ENCODE assay signal across 1 cellular context in the genomic region with DNA sequence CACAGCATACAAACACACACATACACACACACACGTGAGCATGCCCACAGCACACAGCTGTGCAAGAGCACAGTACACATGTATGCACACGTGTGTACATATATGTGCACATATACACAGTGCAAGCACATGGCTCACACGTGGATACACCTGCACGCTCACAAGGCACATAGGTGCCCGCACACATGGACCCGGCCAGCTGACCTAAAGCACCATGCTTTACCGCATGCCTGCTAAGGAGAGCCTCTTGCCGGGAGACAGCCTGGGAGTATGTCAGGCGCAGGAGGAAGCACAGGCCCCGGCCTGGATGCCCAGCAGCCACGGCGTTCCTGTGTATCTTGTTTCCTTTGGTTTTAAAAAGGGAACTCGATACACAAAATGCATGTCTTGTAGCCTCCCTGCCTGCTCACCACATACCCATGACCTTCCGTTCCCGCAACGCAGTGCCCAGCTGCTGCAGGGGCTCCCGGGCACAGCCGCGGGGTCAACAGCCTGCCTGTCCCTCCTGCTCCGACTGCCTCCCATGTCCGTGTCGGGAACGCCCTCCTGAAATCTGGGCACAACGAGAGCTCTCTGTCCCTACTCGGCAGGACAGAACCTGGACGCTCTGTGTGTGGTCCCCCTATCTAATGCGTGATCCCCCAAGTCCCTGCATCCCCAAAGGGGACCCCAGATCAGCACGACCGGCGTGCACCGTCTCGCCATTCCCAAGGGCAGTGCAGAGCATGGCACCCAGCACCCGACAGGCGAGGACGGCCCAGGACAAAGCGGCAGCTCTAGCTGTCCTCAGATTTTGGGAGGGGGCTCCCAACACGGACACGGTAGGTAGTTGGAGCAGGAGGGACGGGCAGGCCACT.
TF ChIP-seq lines count a peak whose summit lies in the region.

No MANE protein-coding gene starts in this region.

TF ChIP-seq in HepG2, 621 proteins besides CTCF, POLR2A, EP300 and RAD21 (continued from another document):
- TF ChIP-seq, protein P1, sequence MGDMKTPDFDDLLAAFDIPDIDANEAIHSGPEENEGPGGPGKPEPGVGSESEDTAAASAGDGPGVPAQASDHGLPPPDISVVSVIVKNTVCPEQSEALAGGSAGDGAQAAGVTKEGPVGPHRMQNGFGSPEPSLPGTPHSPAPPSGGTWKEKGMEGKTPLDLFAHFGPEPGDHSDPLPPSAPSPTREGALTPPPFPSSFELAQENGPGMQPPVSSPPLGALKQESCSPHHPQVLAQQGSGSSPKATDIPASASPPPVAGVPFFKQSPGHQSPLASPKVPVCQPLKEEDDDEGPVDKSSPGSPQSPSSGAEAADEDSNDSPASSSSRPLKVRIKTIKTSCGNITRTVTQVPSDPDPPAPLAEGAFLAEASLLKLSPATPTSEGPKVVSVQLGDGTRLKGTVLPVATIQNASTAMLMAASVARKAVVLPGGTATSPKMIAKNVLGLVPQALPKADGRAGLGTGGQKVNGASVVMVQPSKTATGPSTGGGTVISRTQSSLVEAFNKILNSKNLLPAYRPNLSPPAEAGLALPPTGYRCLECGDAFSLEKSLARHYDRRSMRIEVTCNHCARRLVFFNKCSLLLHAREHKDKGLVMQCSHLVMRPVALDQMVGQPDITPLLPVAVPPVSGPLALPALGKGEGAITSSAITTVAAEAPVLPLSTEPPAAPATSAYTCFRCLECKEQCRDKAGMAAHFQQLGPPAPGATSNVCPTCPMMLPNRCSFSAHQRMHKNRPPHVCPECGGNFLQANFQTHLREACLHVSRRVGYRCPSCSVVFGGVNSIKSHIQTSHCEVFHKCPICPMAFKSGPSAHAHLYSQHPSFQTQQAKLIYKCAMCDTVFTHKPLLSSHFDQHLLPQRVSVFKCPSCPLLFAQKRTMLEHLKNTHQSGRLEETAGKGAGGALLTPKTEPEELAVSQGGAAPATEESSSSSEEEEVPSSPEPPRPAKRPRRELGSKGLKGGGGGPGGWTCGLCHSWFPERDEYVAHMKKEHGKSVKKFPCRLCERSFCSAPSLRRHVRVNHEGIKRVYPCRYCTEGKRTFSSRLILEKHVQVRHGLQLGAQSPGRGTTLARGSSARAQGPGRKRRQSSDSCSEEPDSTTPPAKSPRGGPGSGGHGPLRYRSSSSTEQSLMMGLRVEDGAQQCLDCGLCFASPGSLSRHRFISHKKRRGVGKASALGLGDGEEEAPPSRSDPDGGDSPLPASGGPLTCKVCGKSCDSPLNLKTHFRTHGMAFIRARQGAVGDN (CRISPR knock-in tag; IDR thresholded peaks at IDR 0.05), result peak; percentile 5; the same call in 1 of the 2 replicates
- TF ChIP-seq ZNF550 (CRISPR knock-in tag; IDR thresholded peaks at IDR 0.05; ENCODE audit: borderline replicate concordance) (no peak), BRD4 (CRISPR knock-in tag; IDR thresholded peaks at IDR 0.05) (no peak)
- TF ChIP-seq, protein P2, sequence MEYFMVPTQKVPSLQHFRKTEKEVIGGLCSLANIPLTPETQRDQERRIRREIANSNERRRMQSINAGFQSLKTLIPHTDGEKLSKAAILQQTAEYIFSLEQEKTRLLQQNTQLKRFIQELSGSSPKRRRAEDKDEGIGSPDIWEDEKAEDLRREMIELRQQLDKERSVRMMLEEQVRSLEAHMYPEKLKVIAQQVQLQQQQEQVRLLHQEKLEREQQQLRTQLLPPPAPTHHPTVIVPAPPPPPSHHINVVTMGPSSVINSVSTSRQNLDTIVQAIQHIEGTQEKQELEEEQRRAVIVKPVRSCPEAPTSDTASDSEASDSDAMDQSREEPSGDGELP (IDR thresholded peaks at IDR 0.05; ENCODE audit: borderline replicate concordance, low read depth), result no peak
